24 cellular contexts compared by ENCODE assay signal in genomic region chr9:121681404-121681803, GRCh38. TPM values are rescaled to one million over a fixed set of nuclear protein-coding genes. Genes with fewer than 3 reads are reported as not detected.
"Had no signal": no experiment of that assay in that cellular context is flagged by ENCODE, and none has a peak within 500 bp of the region (broad histone marks: within the 10 kb centered on the region; RNA-seq: fewer than 3 reads in every experiment).

No MANE protein-coding gene starts in this region.

- H2AFZ ChIP-seq: hepatocyte had no signal

- FAIRE-seq: pancreas had no signal

- H3K9me3 ChIP-seq: heart right ventricle, lower lobe of right lung, mucosa of descending colon, pancreas, right atrium auricular region, suprapubic skin, thoracic aorta, tibial nerve, vagina had no signal

- ATAC-seq: heart right ventricle; left cardiac atrium; left lobe of liver; lower lobe of right lung; mucosa of descending colon; naive thymus-derived CD4-positive, alpha-beta T cell; natural killer cell treated with Interleukin-12 subunit alpha and Interleukin-12 subunit beta and Interleukin-15 and Interleukin-18, amount 100 ng/mL, for 72 hours; pancreas; sciatic nerve; stimulated activated effector memory CD8-positive, alpha-beta T cell treated with anti-CD3 and anti-CD28 coated beads, Interleukin-12 subunit alpha, Interleukin-12 subunit beta, amount 100 ng/mL, for 72 hours had no signal

- H3K4me3 ChIP-seq: heart right ventricle, hepatocyte, lower lobe of right lung, mucosa of descending colon, pancreas, right atrium auricular region, skin epidermis, suprapubic skin, thoracic aorta, tibial nerve, vagina had no signal

- H3K4me1 ChIP-seq: lower lobe of right lung, pancreas, suprapubic skin, tibial nerve, vagina had no signal

- H3K27me3 ChIP-seq: heart right ventricle, hepatocyte, pancreas, right atrium auricular region, suprapubic skin, tibial nerve, vagina had no signal

- DNase-seq: heart right ventricle; islet precursor cell; kidney glomerular epithelial cell; left cardiac atrium; lower lobe of right lung; mammary epithelial cell; mesendoderm; midbrain; mucosa of descending colon; naive thymus-derived CD4-positive, alpha-beta T cell; stimulated activated CD4-positive, alpha-beta T cell treated with anti-CD3 and anti-CD28 coated beads, Interleukin-4, amount 100 ng/mL, for 24 hours; stimulated activated naive CD4-positive, alpha-beta T cell had no signal

- H3K27ac ChIP-seq: heart right ventricle, hepatocyte, lower lobe of right lung, pancreas, right atrium auricular region, skin epidermis, suprapubic skin, thoracic aorta, tibial nerve, vagina had no signal

- H3K4me2 ChIP-seq: hepatocyte had no signal

RNA-seq across cellular contexts. Expression of gene DAB2IP, which starts 30.0 kb away (rescaled TPM):
- polyA plus RNA-seq: naive thymus-derived CD4-positive, alpha-beta T cell had no signal
